In genomic region chr4:40915318-40916217, GRCh38 we compare ENCODE assay signal across 14 cellular contexts.
DNase-seq lines count a peak whose midpoint lies in the region; ATAC-seq, FAIRE-seq and TF ChIP-seq lines count a peak whose summit lies in the region.
"Had no signal": no experiment of that assay in that cellular context is flagged by ENCODE, and none has a peak within 500 bp of the region (broad histone marks: within the 10 kb centered on the region; RNA-seq: fewer than 3 reads in every experiment).

No MANE protein-coding gene starts in this region.

- BruUV-seq in GM12878 (replicated peaks; lab: Mats Ljungman, UMichigan), result no TSS peak

- no peak overlapping the region for H3K56ac ChIP-seq in mesendoderm (ENCODE audit: low read length)

- peaks cover 90% of the 10 kb centered on the region for H3K4me1 Mint-ChIP-seq in HFFc6 (ENCODE audit: low read depth)
- peaks cover 0 to 3% of the 10 kb centered on the region in 2 donors for H3K4me1 Mint-ChIP-seq in natural killer cell treated with Interleukin-12 subunit alpha and Interleukin-12 subunit beta and Interleukin-15 and Interleukin-18, amount 100 ng/mL, for 72 hours (ENCODE audit: low read depth in 2 of 2)

- no peak overlapping the region for H2AK5ac ChIP-seq in trophoblast cell (ENCODE audit: low read length)
- no peak overlapping the region for H2AK5ac ChIP-seq in mesendoderm (ENCODE audit: low read length)

- no peak overlapping the region for H4K5ac ChIP-seq in mesendoderm (ENCODE audit: low read length)

- H2BK15ac ChIP-seq in mesendoderm (replicated peaks; ENCODE audit: low read depth), result no peak overlapping the region

- H3K14ac ChIP-seq in trophoblast cell (ENCODE audit: low read length), result no peak overlapping the region

- no peak overlapping the region for H4K91ac ChIP-seq in trophoblast cell (ENCODE audit: low read depth, low read length)

- H3K18ac ChIP-seq in trophoblast cell (ENCODE audit: low read length) (no peak overlapping the region), mesendoderm (ENCODE audit: low read length) (no peak overlapping the region)

- no peaks in the 10 kb centered on the region for H3K27me3 ChIP-seq in BLaER1 treated with 17β-estradiol and CSF1 and Interleukin-3, amounts not matched to agents 10 nM and 100 nM
- H3K27me3 ChIP-seq in GM12878 (replicated peaks in 1 of 2; ENCODE audit: control insufficient read depth in 2 of 2, insufficient read depth in 2 of 2, low read length in 1 of 2), result no peaks in the 10 kb centered on the region; a peak in 1 of 4 replicates
- no peaks in the 10 kb centered on the region for H3K27me3 ChIP-seq in trophoblast cell (ENCODE audit: insufficient read depth, low read length)
- H3K27me3 ChIP-seq in mesendoderm (ENCODE audit: insufficient read depth, low read length, poor library complexity), result no peaks in the 10 kb centered on the region
- H3K27me3 ChIP-seq: colonic mucosa had no signal

- H3K27ac ChIP-seq in BLaER1 treated with 17β-estradiol and CSF1 and Interleukin-3, amounts not matched to agents 10 nM and 100 nM, result no peak overlapping the region
- H3K27ac ChIP-seq in GM12878 (ENCODE audit: control insufficient read depth, insufficient read depth), result no peak overlapping the region
- no peak overlapping the region for H3K27ac ChIP-seq in trophoblast cell (ENCODE audit: low read depth, low read length)
- H3K27ac ChIP-seq in mesendoderm (ENCODE audit: low read depth, low read length), result no peak overlapping the region
- H3K27ac ChIP-seq: colonic mucosa, prostate gland had no signal

- H3K4me3 Mint-ChIP-seq in HFFc6, result peak overlapping the region; percentile 64
- no peak overlapping the region for H3K4me3 Mint-ChIP-seq in natural killer cell treated with Interleukin-12 subunit alpha and Interleukin-12 subunit beta and Interleukin-15 and Interleukin-18, amount 100 ng/mL, for 72 hours
- H3K4me3 Mint-ChIP-seq: T-cell had no signal

- H3K36me3 Mint-ChIP-seq in HFFc6 (ENCODE audit: low read depth), result peaks cover 14% of the 10 kb centered on the region
- H3K36me3 Mint-ChIP-seq in natural killer cell treated with Interleukin-12 subunit alpha and Interleukin-12 subunit beta and Interleukin-15 and Interleukin-18, amount 100 ng/mL, for 72 hours, result no peaks in the 10 kb centered on the region
- H3K36me3 Mint-ChIP-seq: T-cell had no signal

- no peak for TF ChIP-seq RAD21 in GM12878 (IDR thresholded peaks at IDR 0.05; ENCODE audit: insufficient read depth, low read depth, low read length)

- H2AFZ ChIP-seq in GM12878 (ENCODE audit: control insufficient read depth, low read depth, low read length), result no peak overlapping the region
- H2AFZ ChIP-seq in trophoblast cell (ENCODE audit: insufficient read depth, low read length, poor library complexity), result no peak overlapping the region

- H3K79me1 ChIP-seq in trophoblast cell (ENCODE audit: low read length), result no peaks in the 10 kb centered on the region
- H3K79me1 ChIP-seq in mesendoderm (ENCODE audit: low read length), result no peaks in the 10 kb centered on the region

- RAD21 ChIA-PET in GM12878 (lab: Charles Lee; ENCODE audit: unreplicated experiment), result no interaction called here

- H3K4ac ChIP-seq in trophoblast cell (ENCODE audit: low read depth, low read length), result no peak overlapping the region
- no peak overlapping the region for H3K4ac ChIP-seq in mesendoderm (ENCODE audit: low read depth, low read length)

- H3K23ac ChIP-seq in trophoblast cell (ENCODE audit: low read length), result no peak overlapping the region
- H3K23ac ChIP-seq in mesendoderm (ENCODE audit: low read length), result no peak overlapping the region

- TF ChIP-seq CTCF in HFFc6 (IDR thresholded peaks at IDR 0.05), result no peak
- TF ChIP-seq CTCF in GM12878 (IDR thresholded peaks at IDR 0.05 in 2 of 3, conservative IDR thresholded peaks at IDR 0.05 in 1 of 3; ENCODE audit: control insufficient read depth in 2 of 3, extremely low read depth in 1 of 3, insufficient read depth in 1 of 3, low read depth in 3 of 3, low read length in 3 of 3), result no peak

- TF ChIP-seq EP300 in GM12878 (IDR thresholded peaks at IDR 0.05; ENCODE audit: borderline replicate concordance in 1 of 2, control insufficient read depth in 1 of 2, low read depth in 2 of 2, low read length in 2 of 2), result no peak

- intact Hi-C loops in GM12878 (cut with micrococcal nuclease; ENCODE audit: unreplicated experiment), result no loop called here

- 0 out of 3 replicates have a peak, but pooled peaks have one; percentile 17 for ATAC-seq in GM12878
- no peak for ATAC-seq in natural killer cell treated with Interleukin-12 subunit alpha and Interleukin-12 subunit beta and Interleukin-15 and Interleukin-18, amount 100 ng/mL, for 72 hours
- ATAC-seq: T-cell had no signal

- no peaks in the 10 kb centered on the region for H3K9me3 Mint-ChIP-seq in HFFc6
- H3K9me3 Mint-ChIP-seq in natural killer cell treated with Interleukin-12 subunit alpha and Interleukin-12 subunit beta and Interleukin-15 and Interleukin-18, amount 100 ng/mL, for 72 hours, result no peaks in the 10 kb centered on the region
- H3K9me3 Mint-ChIP-seq: T-cell had no signal

- CTCF ChIA-PET in GM12878 (lab: Yijun Ruan, JAX), result interaction anchor here (0.7 to 12.8 kb wide), 3 partner anchors 9 to 477 kb away, joined by 3 to 190 read pairs (median 38); no protein-coding TSS in a partner anchor

- POLR2A ChIA-PET in GM12878 (lab: Charles Lee), result interaction anchor here (0.7 kb wide), 1 partner anchor 11 kb away, joined by 3 read pairs; no protein-coding TSS in a partner anchor

- no peak for TF ChIP-seq POLR2A in GM12878 (IDR thresholded peaks at IDR 0.05; ENCODE audit: low read depth, low read length)

- FAIRE-seq in GM12878 (lab: Jason Lieb, UNC), result no peak
- FAIRE-seq: frontal cortex had no signal

- H3K4me2 ChIP-seq in BLaER1 treated with 17β-estradiol and CSF1 and Interleukin-3, amounts not matched to agents 10 nM and 100 nM, result peak overlapping the region; percentile 21 to 63 (median 53)
- no peak overlapping the region for H3K4me2 ChIP-seq in GM12878 (ENCODE audit: control insufficient read depth, insufficient read depth)
- H3K4me2 ChIP-seq in trophoblast cell (ENCODE audit: low read length), result no peak overlapping the region
- H3K4me2 ChIP-seq in mesendoderm (ENCODE audit: low read length), result no peak overlapping the region

- peaks cover 0 to 17% (median 8%) of the 10 kb centered on the region in 11 experiments; a peak in 12 of 22 replicates for H3K9me3 ChIP-seq in BLaER1 treated with 17β-estradiol and CSF1 and Interleukin-3, amounts not matched to agents 10 nM and 100 nM (replicated peaks in 1 of 11)
- H3K9me3 ChIP-seq in GM12878 (replicated peaks; ENCODE audit: control insufficient read depth, insufficient read depth, low read length), result no peaks in the 10 kb centered on the region
- H3K9me3 ChIP-seq in trophoblast cell (ENCODE audit: insufficient read depth, low read depth, low read length), result no peaks in the 10 kb centered on the region
- H3K9me3 ChIP-seq: colonic mucosa, prostate gland had no signal

- no peak overlapping the region for H3K9ac ChIP-seq in BLaER1 treated with 17β-estradiol and CSF1 and Interleukin-3, amounts not matched to agents 10 nM and 100 nM
- no peak overlapping the region for H3K9ac ChIP-seq in GM12878 (ENCODE audit: control insufficient read depth, insufficient read depth, low read length)
- no peak overlapping the region for H3K9ac ChIP-seq in trophoblast cell (ENCODE audit: low read length)
- H3K9ac ChIP-seq in mesendoderm (ENCODE audit: low read length), result no peak overlapping the region

- no peaks in the 10 kb centered on the region for H3K79me2 ChIP-seq in GM12878 (ENCODE audit: control insufficient read depth, insufficient read depth, low read length)
- H3K79me2 ChIP-seq in trophoblast cell (ENCODE audit: control insufficient read depth, insufficient read depth, low read length, poor library complexity), result no peaks in the 10 kb centered on the region
- no peaks in the 10 kb centered on the region for H3K79me2 ChIP-seq in mesendoderm (ENCODE audit: control insufficient read depth, insufficient read depth, low read length)

- peak; percentile 65 for DNase-seq in HFFc6
- DNase-seq in GM12878 (ENCODE audit: low read depth, low spot score), result no peak
- peak; percentile 50 to 81 for DNase-seq in trophoblast cell
- no peak for DNase-seq in natural killer cell treated with Interleukin-12 subunit alpha and Interleukin-12 subunit beta and Interleukin-15 and Interleukin-18, amount 100 ng/mL, for 72 hours (ENCODE audit: low spot score)
- DNase-seq in NCI-H1417 treated with DMSO at 0.1 percent for 48 hours (lab: John Stamatoyannopoulos, UW), result no peak
- no peak for DNase-seq in mesendoderm
- DNase-seq in activated gamma-delta T cell treated with Interleukin-2 at 50 U/mL for 16 hours, result no peak
- DNase-seq: colonic mucosa; NCI-H1436 treated with DMSO at 0.1 percent for 48 hours; NK-92 treated with Interleukin-12 subunit alpha and Interleukin-12 subunit beta, amount 100 ng/mL, for 24 hours; T-cell had no signal

- H3K4me3 ChIP-seq in BLaER1 treated with 17β-estradiol and CSF1 and Interleukin-3, amounts not matched to agents 10 nM and 100 nM, result no peak overlapping the region
- H3K4me3 ChIP-seq in GM12878, result no peak overlapping the region
- no peak overlapping the region for H3K4me3 ChIP-seq in trophoblast cell (ENCODE audit: low read depth, low read length)
- no peak overlapping the region for H3K4me3 ChIP-seq in mesendoderm (ENCODE audit: low read length)
- H3K4me3 ChIP-seq: colonic mucosa, prostate gland had no signal

- H2BK120ac ChIP-seq in trophoblast cell (ENCODE audit: insufficient read depth, low read length, poor library complexity) (no peak overlapping the region), mesendoderm (ENCODE audit: low read depth, low read length) (no peak overlapping the region)

- H3K36me3 ChIP-seq in BLaER1 treated with 17β-estradiol and CSF1 and Interleukin-3, amounts not matched to agents 10 nM and 100 nM, result peaks cover 0 to 3% (median 0%) of the 10 kb centered on the region in 11 experiments; a peak in 1 of 22 replicates
- H3K36me3 ChIP-seq in GM12878 (ENCODE audit: control insufficient read depth in 2 of 2, insufficient read depth in 2 of 2, low read length in 1 of 2) (no peaks in the 10 kb centered on the region; a peak in 1 of 4 replicates), trophoblast cell (ENCODE audit: control insufficient read depth in 1 of 2, insufficient read depth in 2 of 2, low read length in 2 of 2) (peaks cover 0 to 6% of the 10 kb centered on the region in 2 experiments), mesendoderm (ENCODE audit: control insufficient read depth, insufficient read depth, low read length) (no peaks in the 10 kb centered on the region)
- H3K36me3 ChIP-seq: colonic mucosa, prostate gland had no signal

- H3K27me3 Mint-ChIP-seq in HFFc6 (ENCODE audit: insufficient read depth), result peaks cover 2% of the 10 kb centered on the region; the same call in 1 of the 2 replicates
- peaks cover 3 to 17% of the 10 kb centered on the region in 2 donors for H3K27me3 Mint-ChIP-seq in natural killer cell treated with Interleukin-12 subunit alpha and Interleukin-12 subunit beta and Interleukin-15 and Interleukin-18, amount 100 ng/mL, for 72 hours

- WGBS in GM12878 (ENCODE audit: insufficient coverage, insufficient replicate concordance, low lambda C conversion rate, missing lambda C conversion rate), result 43% methylated on average over 12 of the region's 12 CpGs
- WGBS in trophoblast cell (ENCODE audit: extremely low coverage, insufficient coverage, insufficient read length), result no CpG with 5 or more reads among the region's 12 CpGs
- WGBS in mesendoderm (ENCODE audit: extremely low coverage, insufficient coverage, low lambda C conversion rate), result no CpG with 5 or more reads among the region's 12 CpGs

- H2BK12ac ChIP-seq in trophoblast cell (ENCODE audit: low read length), result no peak overlapping the region

- peak overlapping the region; percentile 93 for H3K27ac Mint-ChIP-seq in HFFc6
- no peak overlapping the region for H3K27ac Mint-ChIP-seq in natural killer cell treated with Interleukin-12 subunit alpha and Interleukin-12 subunit beta and Interleukin-15 and Interleukin-18, amount 100 ng/mL, for 72 hours
- H3K27ac Mint-ChIP-seq: T-cell had no signal

- H4K8ac ChIP-seq in trophoblast cell (ENCODE audit: low read depth, low read length), result no peak overlapping the region
- no peak overlapping the region for H4K8ac ChIP-seq in mesendoderm (ENCODE audit: low read depth, low read length)

- in situ Hi-C loops in GM12878 (cut with MboI), result loop anchor here (25.0 kb wide), 1 partner anchor 747 kb away; no protein-coding TSS in a partner anchor

- SMC1A ChIA-PET in GM12878 (lab: Charles Lee; ENCODE audit: uncharacterized antibody, unreplicated experiment), result interaction anchor here (0.8 to 1.4 kb wide), 3 partner anchors 14 to 656 kb away, joined by 3 to 4 read pairs (median 3); no protein-coding TSS in a partner anchor

- H2BK5ac ChIP-seq in trophoblast cell (ENCODE audit: low read depth, low read length, poor library complexity), result no peak overlapping the region
- no peak overlapping the region for H2BK5ac ChIP-seq in mesendoderm (ENCODE audit: low read length)

- no peaks in the 10 kb centered on the region for H4K20me1 ChIP-seq in BLaER1 treated with 17β-estradiol and CSF1 and Interleukin-3, amounts not matched to agents 10 nM and 100 nM
- H4K20me1 ChIP-seq in GM12878 (ENCODE audit: control insufficient read depth, insufficient read depth), result no peaks in the 10 kb centered on the region

- no peak overlapping the region for H4K12ac ChIP-seq in trophoblast cell (ENCODE audit: low read depth, low read length)

- H3K4me1 ChIP-seq in BLaER1 treated with 17β-estradiol and CSF1 and Interleukin-3, amounts not matched to agents 10 nM and 100 nM, result peaks cover 27 to 73% (median 32%) of the 10 kb centered on the region in 10 experiments
- no peaks in the 10 kb centered on the region for H3K4me1 ChIP-seq in GM12878 (ENCODE audit: control insufficient read depth, insufficient read depth, low read length)
- no peaks in the 10 kb centered on the region for H3K4me1 ChIP-seq in trophoblast cell (ENCODE audit: control insufficient read depth in 1 of 2, insufficient read depth in 2 of 2, low read length in 2 of 2)
- no peaks in the 10 kb centered on the region for H3K4me1 ChIP-seq in mesendoderm (ENCODE audit: control insufficient read depth, low read depth, low read length)
- H3K4me1 ChIP-seq: colonic mucosa, prostate gland had no signal

Comparison
In these comparisons a context has a peak if more than half of its experiments do, and no peak if none do; other contexts are left out.
1. H3K4me2 ChIP-seq: peak in BLaER1 treated with 17β-estradiol and CSF1 and Interleukin-3, amounts not matched to agents 10 nM and 100 nM (11 of 11); none in GM12878 (single experiment), trophoblast cell (single experiment) and mesendoderm (single experiment).
2. DNase-seq: peak in HFFc6 (single experiment) and trophoblast cell (2 of 2); none in GM12878 (single experiment), natural killer cell treated with Interleukin-12 subunit alpha and Interleukin-12 subunit beta and Interleukin-15 and Interleukin-18, amount 100 ng/mL, for 72 hours (single experiment), NCI-H1417 treated with DMSO at 0.1 percent for 48 hours (single experiment), mesendoderm (single experiment) and activated gamma-delta T cell treated with Interleukin-2 at 50 U/mL for 16 hours (single experiment).